9 cellular contexts compared by ENCODE assay signal in genomic region chr12:124188561-124189405, GRCh38.
A peak's percentile ranks its signal among the peaks of the same experiment; 100 is the strongest.
DNase-seq lines count a peak whose midpoint lies in the region; ATAC-seq and TF ChIP-seq lines count a peak whose summit lies in the region.
"Had no signal": no experiment of that assay in that cellular context is flagged by ENCODE, and none has a peak within 500 bp of the region (broad histone marks: within the 10 kb centered on the region; RNA-seq: fewer than 3 reads in every experiment).

No MANE protein-coding gene starts in this region.

- ATAC-seq in HG03342 (IDR thresholded peaks at IDR 0.05; ENCODE audit: unreplicated experiment), result no peak

- H3K27me3 ChIP-seq in osteoblast (ENCODE audit: insufficient read depth, low read length) (peaks cover 5% of the 10 kb centered on the region), tibial nerve (no peaks in the 10 kb centered on the region)

- H3K4me2 ChIP-seq in osteoblast (ENCODE audit: insufficient read depth, low read length), result peak overlapping the region; percentile 4

- TF ChIP-seq EP300 in tibial nerve (IDR thresholded peaks at IDR 0.05), result no peak

- H3K9me3 ChIP-seq in osteoblast (ENCODE audit: low read depth, low read length) (no peaks in the 10 kb centered on the region), tibial nerve (peaks cover 0 to 5% (median 0%) of the 10 kb centered on the region in 4 donors)

- H3K79me2 ChIP-seq in osteoblast (ENCODE audit: insufficient read depth, low read length), result no peaks in the 10 kb centered on the region

- H3K4me3 ChIP-seq in epithelial cell of esophagus (ENCODE audit: low read length) (no peak overlapping the region), osteoblast (ENCODE audit: insufficient read depth, low read length) (no peak overlapping the region), tibial nerve (no peak overlapping the region)

- TF ChIP-seq CTCF in epithelial cell of esophagus (IDR thresholded peaks at IDR 0.05; ENCODE audit: insufficient read depth, low read depth, low read length, missing control alignments), result no peak
- TF ChIP-seq CTCF in osteoblast (IDR thresholded peaks at IDR 0.05; ENCODE audit: extremely low read depth, low read depth, low read length), result no peak
- TF ChIP-seq CTCF in tibial nerve (IDR thresholded peaks at IDR 0.05), result no peak

- 67 to 73% methylated on average over 15 of the region's 15 CpGs for WGBS in tibial nerve, 2 donors

- H4K20me1 ChIP-seq in osteoblast (ENCODE audit: insufficient read depth, low read length), result no peaks in the 10 kb centered on the region

- H3K36me3 ChIP-seq in osteoblast (ENCODE audit: insufficient read depth, low read length) (no peaks in the 10 kb centered on the region), tibial nerve (no peaks in the 10 kb centered on the region)

- TF ChIP-seq POLR2A in tibial nerve (IDR thresholded peaks at IDR 0.05), result no peak

- peak overlapping the region; percentile 6 for H2AFZ ChIP-seq in osteoblast (ENCODE audit: low read length)

- H3K4me1 ChIP-seq in osteoblast (ENCODE audit: insufficient read depth, low read length), result no peaks in the 10 kb centered on the region
- peaks cover 0 to 15% (median 0%) of the 10 kb centered on the region in 4 donors for H3K4me1 ChIP-seq in tibial nerve

- H3K27ac ChIP-seq in osteoblast (ENCODE audit: low read depth, low read length) (no peak overlapping the region), tibial nerve (no peak overlapping the region)

- DNase-seq in ELR (ENCODE audit: low read depth), result peak; percentile 57
- DNase-seq in NCI-H446 (lab: John Stamatoyannopoulos, UW), result peak; percentile 47 to 83
- peak; percentile 73 for DNase-seq in epithelial cell of esophagus (ENCODE audit: low read depth)
- no peak for DNase-seq in osteoblast (ENCODE audit: insufficient read length, low spot score, missing footprints)
- no peak for DNase-seq in germinal center (ENCODE audit: low spot score)
- no peak for DNase-seq in tibial nerve (ENCODE audit: low spot score in 2 of 2)
- DNase-seq in stimulated activated CD4-positive, alpha-beta T cell treated with anti-CD3 and anti-CD28 coated beads, Interleukin-15, amount 100 ng/mL, for 24 hours, result no peak
- DNase-seq: activated CD4-positive, CD25-positive, alpha-beta regulatory T cell treated with anti-CD3 and anti-CD28 coated beads, Interleukin-2, amount 50 U/mL, for 72 hours had no signal

Comparison
In these comparisons a context has a peak if more than half of its experiments do, and no peak if none do; other contexts are left out.
1. DNase-seq: peak in ELR (single experiment), NCI-H446 (2 of 2) and epithelial cell of esophagus (single experiment); none in osteoblast (single experiment), germinal center (single experiment), tibial nerve (0 of 2) and stimulated activated CD4-positive, alpha-beta T cell treated with anti-CD3 and anti-CD28 coated beads, Interleukin-15, amount 100 ng/mL, for 24 hours (single experiment).